8 cellular contexts compared by ENCODE assay signal in the genomic region with DNA sequence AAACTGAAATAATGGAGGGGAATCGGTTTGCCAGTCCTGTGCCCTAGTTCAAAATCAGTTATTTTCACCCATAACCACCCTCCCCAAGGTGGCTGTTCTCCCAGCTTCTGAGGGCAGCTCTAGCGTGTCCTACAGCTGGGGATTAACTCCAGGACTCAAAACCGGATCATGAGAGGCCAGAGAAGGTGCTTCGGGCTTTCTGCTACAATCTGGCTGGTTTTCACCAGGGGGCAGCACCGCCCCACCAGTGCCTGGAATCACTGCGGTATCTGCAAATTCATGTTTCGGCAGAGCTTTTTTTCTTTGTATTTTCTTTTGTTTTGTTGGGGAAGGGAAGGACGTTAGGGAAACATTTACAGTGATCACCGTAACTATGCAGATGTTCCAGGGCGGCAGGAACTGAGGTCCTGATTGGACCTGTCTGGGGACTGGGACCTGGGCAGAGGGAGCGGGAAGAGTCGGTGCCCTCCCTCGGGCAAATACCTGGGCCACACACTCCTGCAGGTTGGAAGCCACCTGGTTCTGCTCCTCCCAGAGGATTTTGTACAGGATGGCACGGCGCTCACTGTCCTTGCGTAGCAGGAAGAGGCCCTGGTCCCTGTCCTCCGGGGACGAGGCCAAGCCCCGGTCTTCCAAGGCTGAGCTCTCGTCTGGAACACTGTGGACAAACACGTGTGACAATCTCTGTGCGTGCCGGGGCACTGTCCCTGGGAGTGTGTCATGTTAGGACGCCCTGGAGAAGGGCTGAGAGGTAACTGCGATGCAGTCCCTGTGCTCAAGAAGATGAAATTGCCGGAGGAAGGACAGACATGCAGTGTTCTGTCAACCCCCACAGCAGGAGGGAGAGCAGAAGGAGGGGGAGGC. TPM values are rescaled to one million over a fixed set of nuclear protein-coding genes. Genes with fewer than 3 reads are reported as not detected.
DNase-seq lines count a peak whose midpoint lies in the region; ATAC-seq, FAIRE-seq and TF ChIP-seq lines count a peak whose summit lies in the region.

No MANE protein-coding gene starts in this region.

- no peaks in the 10 kb centered on the region for H3K36me3 ChIP-seq in kidney epithelial cell (ENCODE audit: control insufficient read depth, insufficient read depth, low read length)

- ATAC-seq in HG02610 (IDR thresholded peaks at IDR 0.05; ENCODE audit: unreplicated experiment): peak; percentile 77

- no peak for TF ChIP-seq POLR2A in H54 (IDR thresholded peaks at IDR 0.05; ENCODE audit: low read depth, low read length)

- peak overlapping the region; percentile 24 for H3K4me3 ChIP-seq in kidney epithelial cell (ENCODE audit: low read depth, low read length)

- no peak for FAIRE-seq in H54 (lab: Jason Lieb, UNC)

- no peaks in the 10 kb centered on the region for H3K27me3 ChIP-seq in kidney epithelial cell (ENCODE audit: control insufficient read depth, insufficient read depth, low read length)

- TF ChIP-seq CTCF in kidney epithelial cell (IDR thresholded peaks at IDR 0.05; ENCODE audit: insufficient read depth, low read length, poor library complexity, severe bottlenecking): peak; percentile 74

- DNase-seq in GF-D8 (lab: John Stamatoyannopoulos, UW) (peak; percentile 4), NCI-H2107 treated with DMSO at 0.1 percent for 48 hours (lab: John Stamatoyannopoulos, UW; ENCODE audit: unreplicated experiment) (peak; percentile 44), cerebellar cortex (ENCODE audit: low spot score) (peak; percentile 54), kidney epithelial cell (ENCODE audit: low read depth) (peak; percentile 14), H54 (ENCODE audit: insufficient read length, low spot score) (no peak)
- DNase-seq in activated CD4-positive, CD25-positive, alpha-beta regulatory T cell treated with anti-CD3 and anti-CD28 coated beads, Interleukin-2, amount 50 U/mL, for 72 hours: peak; percentile 63
- DNase-seq in stimulated activated CD4-positive, alpha-beta T cell treated with anti-CD3 and anti-CD28 coated beads, Interleukin-15, amount 100 ng/mL, for 48 hours (ENCODE audit: low read depth in 2 of 2): peak; percentile 32 to 57

RNA-seq across cellular contexts. Expression of gene PDHA1, which starts 28.7 kb away (rescaled TPM):
- total RNA-seq in kidney epithelial cell: 40.6 and 74.7 TPM in 2 replicates
